Comparison of ENCODE assay signal across 8 cellular contexts in genomic region chr1:34852677-34853217, GRCh38. TPM values are rescaled to one million over a fixed set of nuclear protein-coding genes. Genes with fewer than 3 reads are reported as not detected.
DNase-seq lines count a peak whose midpoint lies in the region; ATAC-seq and TF ChIP-seq lines count a peak whose summit lies in the region.

No MANE protein-coding gene starts in this region.

- peaks cover 62% of the 10 kb centered on the region for H3K36me3 ChIP-seq in OCI-LY7 (ENCODE audit: insufficient read depth, low read length)

- H3K4me1 ChIP-seq in OCI-LY7 (ENCODE audit: insufficient read depth, low read length, poor library complexity, severe bottlenecking): no peaks in the 10 kb centered on the region

- no TSS peak for BruUV-seq in OCI-LY7 (replicated peaks; lab: Mats Ljungman, UMichigan)

- POLR2A ChIA-PET in OCI-LY7 (lab: Charles Lee): interaction anchor here (0.6 to 0.9 kb wide), 3 partner anchors 8 to 132 kb away, joined by 3 read pairs; no protein-coding TSS in a partner anchor

- ATAC-seq in GM21737 (IDR thresholded peaks at IDR 0.05; ENCODE audit: unreplicated experiment): peak; percentile 96
- peak; percentile 99 for ATAC-seq in esophagus mucosa

- peaks cover 11% of the 10 kb centered on the region; the same call in 1 of the 2 replicates for H3K79me2 ChIP-seq in OCI-LY7 (ENCODE audit: insufficient read depth, low read depth, low read length)

- no peak overlapping the region for H3K27ac ChIP-seq in OCI-LY7 (ENCODE audit: low read depth, low read length, poor library complexity, severe bottlenecking)

- DNase-seq in DMS79 (lab: John Stamatoyannopoulos, UW) (peak; percentile 84), OCI-LY7 (ENCODE audit: low spot score) (peak; percentile 91), activated T-cell treated with anti-CD3 and anti-CD28 coated beads for 24 hours (ENCODE audit: low read depth) (peak; percentile 84), myocyte (ENCODE audit: low read depth) (peak; percentile 83)
- peak; percentile 91 for DNase-seq in Jurkat, Clone E6-1 (ENCODE audit: low read depth, low spot score)
- DNase-seq in stimulated activated CD8-positive, alpha-beta memory T cell treated with anti-CD3 and anti-CD28 coated beads, Interleukin-7, amount 100 ng/mL, for 4 hours (ENCODE audit: low read depth in 2 of 2): peak; percentile 81 to 85

- no peak overlapping the region for H2AFZ ChIP-seq in OCI-LY7 (ENCODE audit: low read length)

- H3K4me3 ChIP-seq in Jurkat, Clone E6-1 (ENCODE audit: low read length): no peak overlapping the region
- H3K4me3 ChIP-seq in OCI-LY7 (ENCODE audit: low read depth, low read length, poor library complexity, severe bottlenecking): no peak overlapping the region

- CTCF ChIA-PET in OCI-LY7 (lab: Charles Lee; ENCODE audit: unreplicated experiment): interaction anchor here (0.7 to 1.1 kb wide), 2 partner anchors 8 to 13 kb away, joined by 3 read pairs; no protein-coding TSS in a partner anchor

- H4K20me1 ChIP-seq in OCI-LY7 (ENCODE audit: insufficient read depth, low read length): peaks cover 3% of the 10 kb centered on the region; the same call in 1 of the 2 replicates

- H3K9me2 ChIP-seq in OCI-LY7 (ENCODE audit: insufficient read depth, low read length): no peaks in the 10 kb centered on the region

- H3K9me3 ChIP-seq in OCI-LY7 (ENCODE audit: low read length): no peaks in the 10 kb centered on the region

- no peak overlapping the region for H3K4me2 ChIP-seq in OCI-LY7 (ENCODE audit: low read length)

- intact Hi-C loops in OCI-LY7 (cut with micrococcal nuclease; ENCODE audit: unreplicated experiment): loop anchor here (1.0 to 10.0 kb wide), 2 partner anchors 66 to 132 kb away; partner anchors contain the start of gene TMEM35B

- TF ChIP-seq CTCF in OCI-LY7 (conservative IDR thresholded peaks at IDR 0.05; ENCODE audit: low read length): peak; percentile 99

RNA-seq across cellular contexts. Expression of gene SMIM12, which starts 6.8 kb away (rescaled TPM):
- polyA plus RNA-seq in Jurkat, Clone E6-1 (2012; ENCODE audit: insufficient read depth, insufficient read length): 57.2 TPM
- 36.3 and 44.3 TPM in 2 replicates for total RNA-seq in OCI-LY7 (2014; rRNA removed; shearing (Covaris generic))
- total RNA-seq in OCI-LY7 (2022) (39.2 and 41.2 TPM in 2 replicates), esophagus mucosa (40.4 TPM), myocyte (17.6 and 23.8 TPM in 2 replicates)
- 44.6 TPM for polyA plus RNA-seq in myocyte (2012)

RNA-seq across cellular contexts. Expression of gene GJA4, which starts 59.9 kb away (rescaled TPM):
- polyA plus RNA-seq in Jurkat, Clone E6-1 (2012; ENCODE audit: insufficient read depth, insufficient read length): not detected
- not detected in 2 replicates for total RNA-seq in OCI-LY7 (2014; rRNA removed; shearing (Covaris generic))
- total RNA-seq in OCI-LY7 (2022) (not detected in 2 replicates), esophagus mucosa (2.0 TPM), myocyte (not detected in 2 replicates)
- 0.06 TPM for polyA plus RNA-seq in myocyte (2012)
